ENCODE assay signal across 8 cellular contexts in genomic region chr3:71495708-71496472, GRCh38.
DNase-seq lines count a peak whose midpoint lies in the region; ATAC-seq and TF ChIP-seq lines count a peak whose summit lies in the region.

No MANE protein-coding gene starts in this region.

- POLR2A ChIA-PET in AG04450 (lab: Yijun Ruan, JAX): interaction anchor here (0.6 to 1.6 kb wide), 5 partner anchors 15 to 89 kb away, joined by 3 read pairs; no protein-coding TSS in a partner anchor

- H3K4me3 ChIP-seq in AG04450 (ENCODE audit: low read depth, low read length) (no peak overlapping the region), lower lobe of right lung (no peak overlapping the region)

- no peaks in the 10 kb centered on the region for H3K36me3 ChIP-seq in lower lobe of right lung

- H3K27ac ChIP-seq in AG04450 (ENCODE audit: low read depth, low read length) (peak overlapping the region; percentile 75), lower lobe of right lung (peak overlapping the region; percentile 5)

- peak; percentile 51 to 60 for ATAC-seq in lower lobe of right lung
- no peak for ATAC-seq in GM19395 (IDR thresholded peaks at IDR 0.05; ENCODE audit: unreplicated experiment)

- intact Hi-C loops in lower lobe of right lung (cut with DNase I): no loop called here

- TF ChIP-seq CTCF in AG04450 (IDR thresholded peaks at IDR 0.05; ENCODE audit: low read depth, low read length): no peak
- no peak for TF ChIP-seq CTCF in lower lobe of right lung (IDR thresholded peaks at IDR 0.05)

- peaks cover 30% of the 10 kb centered on the region for H3K4me1 ChIP-seq in lower lobe of right lung

- no peaks in the 10 kb centered on the region for H3K27me3 ChIP-seq in AG04450 (ENCODE audit: control insufficient read depth, insufficient read depth, low read length)
- no peaks in the 10 kb centered on the region for H3K27me3 ChIP-seq in lower lobe of right lung (ENCODE audit: low read depth)

- DNase-seq in AG04450 (ENCODE audit: low read depth, low spot score) (no peak), HS-5 (ENCODE audit: low read depth) (peak; percentile 71), amniotic stem cell (lab: John Stamatoyannopoulos, UW) (peak; percentile 70), lower lobe of right lung (no peak), SW 1271 (lab: John Stamatoyannopoulos, UW) (no peak), NCI-H2081 treated with DMSO at 0.1 percent for 48 hours (lab: John Stamatoyannopoulos, UW) (no peak), NCI-H510A treated with DMSO at 0.1 percent for 48 hours (lab: John Stamatoyannopoulos, UW) (no peak)

- CTCF ChIA-PET in AG04450 (lab: Charles Lee): no interaction called here

- H3K9me3 ChIP-seq in AG04450 (ENCODE audit: control insufficient read depth, insufficient read depth, low read length): peaks cover 5% of the 10 kb centered on the region
- no peaks in the 10 kb centered on the region for H3K9me3 ChIP-seq in lower lobe of right lung

Comparison
In these comparisons a context has a peak if more than half of its experiments do, and no peak if none do; other contexts are left out.
1. DNase-seq: peak in HS-5 (single experiment) and amniotic stem cell (single experiment); none in AG04450 (single experiment), lower lobe of right lung (single experiment), SW 1271 (0 of 2), NCI-H2081 treated with DMSO at 0.1 percent for 48 hours (single experiment) and NCI-H510A treated with DMSO at 0.1 percent for 48 hours (single experiment).